14 cellular contexts compared by ENCODE assay signal in the genomic region with DNA sequence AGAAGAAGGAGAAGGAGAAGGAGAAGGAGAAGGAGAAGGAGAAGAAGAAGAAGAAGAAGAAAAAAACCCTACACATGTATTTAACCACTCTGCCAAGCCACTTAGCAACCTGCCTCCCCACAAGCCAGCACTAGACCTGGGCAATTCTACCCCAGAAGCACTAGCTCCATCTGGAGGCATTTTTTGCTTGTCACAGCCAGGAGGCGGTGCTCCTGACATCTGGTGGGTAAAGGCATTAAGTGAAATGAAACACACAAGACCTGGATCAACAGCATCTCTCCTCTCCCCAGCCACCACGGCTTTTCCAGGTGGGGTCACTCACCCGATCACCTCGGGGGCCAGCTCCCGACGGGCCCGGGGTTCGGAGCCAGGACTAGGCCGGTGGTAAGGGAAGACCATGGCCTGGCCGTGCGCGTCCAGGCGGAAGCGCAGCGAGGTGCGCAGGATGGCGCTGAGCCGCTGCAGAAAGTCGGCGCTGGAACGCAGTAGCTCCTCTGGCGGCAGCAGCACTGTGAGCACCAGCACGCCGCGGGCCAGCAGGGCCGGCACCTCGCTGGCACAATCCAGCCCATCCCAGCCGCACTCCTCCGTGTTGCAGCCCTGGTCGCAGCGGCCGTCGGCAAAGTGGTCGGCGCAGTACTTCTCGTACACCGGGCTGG. TPM values are rescaled to one million over a fixed set of nuclear protein-coding genes. Genes with fewer than 3 reads are reported as not detected.
DNase-seq lines count a peak whose midpoint lies in the region; TF ChIP-seq lines count a peak whose summit lies in the region.
"Had no signal": no experiment of that assay in that cellular context is flagged by ENCODE, and none has a peak within 500 bp of the region (broad histone marks: within the 10 kb centered on the region; RNA-seq: fewer than 3 reads in every experiment).

No MANE protein-coding gene starts in this region.

- no peaks in the 10 kb centered on the region for H3K79me2 ChIP-seq in fibroblast of lung (ENCODE audit: control insufficient read depth, insufficient read depth, low read length)

- H3K27ac ChIP-seq in fibroblast of lung (ENCODE audit: insufficient read depth, low read length) (no peak overlapping the region), tibial artery (no peak overlapping the region)
- H3K27ac ChIP-seq: sigmoid colon had no signal

- H3K9me3 ChIP-seq in fibroblast of lung (ENCODE audit: control insufficient read depth, insufficient read depth, low read depth, low read length) (no peaks in the 10 kb centered on the region), tibial artery (no peaks in the 10 kb centered on the region)
- H3K9me3 ChIP-seq: left lung, sigmoid colon had no signal

- DNase-seq in COLO668 (lab: John Stamatoyannopoulos, UW; ENCODE audit: unreplicated experiment) (peak; percentile 3), H7 (peak; percentile 55), OCI-M1 (lab: John Stamatoyannopoulos, UW) (peak; percentile 68), fibroblast of lung (ENCODE audit: low read depth in 2 of 2) (peak in 1 of 2 donors; percentile 25), activated gamma-delta T cell (lab: John Stamatoyannopoulos, UW) (no peak), hepatic stellate cell (ENCODE audit: low spot score) (no peak), tibial artery (no peak)
- no peak for DNase-seq in activated CD8-positive, alpha-beta memory T cell treated with anti-CD3 and anti-CD28 coated beads, Interleukin-2, amount 50 U/mL, for 48 hours
- DNase-seq: activated naive CD4-positive, alpha-beta T cell treated with Interleukin-2 at 50 U/mL for 16 hours; DMS79; left lung; NCI-H187 treated with DMSO at 0.1 percent for 48 hours; sigmoid colon; T1000 had no signal

- no peak overlapping the region for H2AFZ ChIP-seq in fibroblast of lung (ENCODE audit: low read length)

- H3K4me1 ChIP-seq in fibroblast of lung (ENCODE audit: control insufficient read depth, extremely low read depth, insufficient read depth, low read length): peaks cover 2% of the 10 kb centered on the region
- H3K4me1 ChIP-seq in tibial artery: peaks cover 0 to 21% (median 12%) of the 10 kb centered on the region in 4 donors

- H3K4me3 ChIP-seq in H7 (ENCODE audit: insufficient read depth, low read depth, low read length) (no peak overlapping the region), fibroblast of lung (replicated peaks in 1 of 4; ENCODE audit: control extremely low read depth in 1 of 4, insufficient read depth in 1 of 4, low read depth in 3 of 4, low read length in 4 of 4) (no peak overlapping the region), tibial artery (no peak overlapping the region)
- H3K4me3 ChIP-seq: left lung, sigmoid colon had no signal

- peak; percentile 14 to 18 for TF ChIP-seq CTCF in fibroblast of lung (conservative IDR thresholded peaks at IDR 0.05 in 1 of 2, IDR thresholded peaks at IDR 0.05 in 1 of 2; ENCODE audit: low read depth in 1 of 2, low read length in 2 of 2)
- no peak for TF ChIP-seq CTCF in tibial artery (IDR thresholded peaks at IDR 0.05)

- H3K27me3 ChIP-seq in H7 (ENCODE audit: control insufficient read depth, insufficient read depth, low read length): no peaks in the 10 kb centered on the region
- H3K27me3 ChIP-seq in fibroblast of lung (ENCODE audit: control insufficient read depth, insufficient read depth, low read length): no peaks in the 10 kb centered on the region
- no peaks in the 10 kb centered on the region for H3K27me3 ChIP-seq in tibial artery

- H3K9ac ChIP-seq in fibroblast of lung (ENCODE audit: insufficient read depth, low read length): no peak overlapping the region

- intact Hi-C loops in tibial artery (cut with DNase I; ENCODE audit: low total_unique reads): loop anchor here (10.0 kb wide), 2 partner anchors 261 to 381 kb away; no protein-coding TSS in a partner anchor

- H3K36me3 ChIP-seq in H7 (replicated peaks; ENCODE audit: control insufficient read depth, insufficient read depth, low read length): peaks cover 12% of the 10 kb centered on the region
- H3K36me3 ChIP-seq in fibroblast of lung (ENCODE audit: control insufficient read depth, insufficient read depth, low read length): peaks cover 8% of the 10 kb centered on the region
- peaks cover 74 to 96% (median 82%) of the 10 kb centered on the region in 3 donors for H3K36me3 ChIP-seq in tibial artery
- H3K36me3 ChIP-seq: left lung, sigmoid colon had no signal

- H3K4me2 ChIP-seq in fibroblast of lung (ENCODE audit: extremely low read depth, insufficient read depth, low read length): no peak overlapping the region

- H4K20me1 ChIP-seq in fibroblast of lung (ENCODE audit: control insufficient read depth, extremely low read depth, insufficient read depth, low read length): no peaks in the 10 kb centered on the region

RNA-seq across cellular contexts. Expression of a gene that starts 26.9 kb away (rescaled TPM):
- 47.0 and 52.1 TPM in 2 replicates for total RNA-seq in H7 (2014; rRNA removed; shearing (Covaris generic))
- 18.2 and 26.4 TPM in 2 replicates for total RNA-seq in fibroblast of lung
- polyA plus RNA-seq in fibroblast of lung: 3.9 and 42.6 TPM in 2 replicates
- 7.1 and 75.2 TPM in 2 replicates for polyA plus RNA-seq in fibroblast of lung (2012)
- polyA minus RNA-seq in fibroblast of lung (ENCODE audit: low replicate concordance): 20.5 and 355 TPM in 2 replicates

RNA-seq across cellular contexts. Expression of a gene that starts 58.4 kb away (rescaled TPM):
- 5.4 and 6.2 TPM in 2 replicates for total RNA-seq in H7 (2014; rRNA removed; shearing (Covaris generic))
- under 0.01 TPM in 2 replicates for total RNA-seq in fibroblast of lung
- polyA plus RNA-seq in fibroblast of lung: 0.05 and 0.07 TPM in 2 replicates
- polyA plus RNA-seq in fibroblast of lung (2012): not detected in 2 replicates
- polyA minus RNA-seq in fibroblast of lung (ENCODE audit: low replicate concordance): not detected in 2 replicates
- total RNA-seq: sigmoid colon had no signal

Comparison
In these comparisons a context has a peak if more than half of its experiments do, and no peak if none do; other contexts are left out.
1. DNase-seq: peak in COLO668 (single experiment), H7 (single experiment) and OCI-M1 (single experiment); none in activated gamma-delta T cell (single experiment), hepatic stellate cell (single experiment), activated CD8-positive, alpha-beta memory T cell treated with anti-CD3 and anti-CD28 coated beads, Interleukin-2, amount 50 U/mL, for 48 hours (single experiment) and tibial artery (0 of 2).
2. CTCF ChIP-seq: peak in fibroblast of lung (2 of 2); none in tibial artery (0 of 2).